In genomic region chr2:7189106-7189505, GRCh38 we compare ENCODE assay signal across 8 cellular contexts.
"Had no signal": no experiment of that assay in that cellular context is flagged by ENCODE, and none has a peak within 500 bp of the region (broad histone marks: within the 10 kb centered on the region; RNA-seq: fewer than 3 reads in every experiment).

No MANE protein-coding gene starts in this region.

- H3K4me1 ChIP-seq: HAP-1 had no signal

- H3K27ac ChIP-seq: GM23248 had no signal

- H3K9me3 ChIP-seq: HAP-1 had no signal

- FAIRE-seq: K562 had no signal

- H3K36me3 ChIP-seq: HAP-1 had no signal

- DNase-seq: GM23248, GOT3, H7, IMR-90, KG1 had no signal

- ATAC-seq: HCT116, K562 had no signal

- H3K4me3 ChIP-seq: GM23248, HAP-1, K562 had no signal
